1 cellular context compared by ENCODE assay signal in the genomic region with DNA sequence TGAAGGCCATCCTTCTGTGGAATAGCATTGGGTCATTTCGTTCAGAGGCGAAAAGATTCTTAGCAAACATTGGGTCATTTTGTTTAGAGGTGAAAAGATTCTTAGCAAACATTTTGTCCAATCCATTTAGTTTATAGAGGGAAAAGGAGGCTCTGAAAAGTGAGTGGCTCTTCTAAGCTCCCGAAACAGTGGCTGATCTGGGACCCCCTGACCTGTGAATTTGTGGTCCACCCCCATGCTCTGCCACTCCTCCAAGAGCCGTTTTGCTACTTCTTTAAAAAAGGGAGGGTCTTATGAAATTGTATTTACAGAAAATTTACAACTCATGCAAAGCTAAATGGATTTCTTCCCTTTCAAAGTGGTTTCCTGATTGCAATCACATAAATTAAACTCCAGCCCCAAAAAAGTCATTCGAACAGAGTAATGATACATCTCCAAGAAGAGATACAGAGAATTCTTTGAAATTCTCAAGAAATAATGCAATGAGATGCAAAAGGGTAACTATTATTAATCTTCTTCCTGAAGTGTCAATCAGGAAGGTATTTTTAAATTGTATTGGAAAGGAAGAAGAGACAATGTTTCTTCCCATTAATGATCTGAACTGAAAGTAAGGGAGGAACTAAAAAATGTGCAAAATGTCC.
TF ChIP-seq lines count a peak whose summit lies in the region.

No MANE protein-coding gene starts in this region.

TF ChIP-seq in GM23338, 12 proteins besides CTCF, POLR2A, EP300 and RAD21 (continued from another document):
- TF ChIP-seq ZNF462 (CRISPR knock-in tag; IDR thresholded peaks at IDR 0.05) = no peak
- no peak for TF ChIP-seq STAT1 (IDR thresholded peaks at IDR 0.05; ENCODE audit: unreplicated experiment)
- no peak for TF ChIP-seq POLR2AphosphoS5 (IDR thresholded peaks at IDR 0.05; ENCODE audit: low read depth)
- TF ChIP-seq ETS1 (IDR thresholded peaks at IDR 0.05) = no peak
- no peak for TF ChIP-seq EZH2phosphoT487 (IDR thresholded peaks at IDR 0.05; ENCODE audit: unreplicated experiment)
- TF ChIP-seq REST (IDR thresholded peaks at IDR 0.05; ENCODE audit: unreplicated experiment) = no peak
- no peak for TF ChIP-seq CREB1 (CRISPR knock-in tag; IDR thresholded peaks at IDR 0.05; ENCODE audit: low read depth)
- no peak for TF ChIP-seq EZH2 (IDR thresholded peaks at IDR 0.05; ENCODE audit: low read depth, unreplicated experiment)
- TF ChIP-seq ZNF114 (CRISPR knock-in tag; IDR thresholded peaks at IDR 0.05) = no peak
- no peak for TF ChIP-seq ZNF331 (CRISPR knock-in tag; IDR thresholded peaks at IDR 0.05; ENCODE audit: low read depth)
- TF ChIP-seq JUNB (IDR thresholded peaks at IDR 0.05; ENCODE audit: unreplicated experiment) = no peak
